Comparison of ENCODE assay signal across 8 cellular contexts in the genomic region with DNA sequence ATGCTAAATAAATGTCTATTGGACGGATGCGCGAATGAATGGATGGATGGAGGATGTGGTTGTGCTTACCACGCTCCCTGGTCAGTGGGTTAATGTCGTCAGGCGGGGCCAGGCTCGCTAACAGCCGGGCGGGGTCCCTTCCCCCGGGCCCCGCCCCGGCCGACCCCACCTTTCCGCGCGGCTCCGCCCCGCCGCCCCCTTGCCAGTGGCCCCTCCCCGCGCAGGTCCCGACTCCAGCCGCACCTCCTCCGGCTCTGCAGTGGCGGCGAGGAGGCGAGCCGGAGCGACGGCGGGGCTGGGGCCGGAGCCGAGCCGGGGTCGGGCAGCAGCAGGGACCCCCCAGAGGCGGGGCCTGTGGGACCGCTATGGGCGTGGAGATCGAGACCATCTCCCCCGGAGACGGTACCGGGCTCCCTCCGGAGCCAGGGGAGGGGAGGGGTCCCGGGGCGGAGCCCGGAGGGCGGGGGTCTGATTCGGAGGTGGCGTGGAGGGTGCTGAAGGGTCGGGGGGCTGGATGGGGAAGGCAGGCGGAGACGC.
DNase-seq lines count a peak whose midpoint lies in the region; FAIRE-seq and TF ChIP-seq lines count a peak whose summit lies in the region.

Gene FKBP1B (plus strand): TSS at position 257 of the 537 bp plus-strand sequence. CDS start 109 bp downstream, at position 366.

- H3K36me3 ChIP-seq in muscle layer of duodenum (ENCODE audit: control insufficient read depth in 1 of 2, insufficient read depth in 2 of 2, low read length in 2 of 2) = no peaks in the 10 kb centered on the region

- peaks cover 3 to 17% of the 10 kb centered on the region in 2 donors for H3K4me1 ChIP-seq in muscle layer of duodenum (ENCODE audit: control insufficient read depth in 1 of 2, insufficient read depth in 2 of 2, low read length in 2 of 2)

- no peak within 1 kb of the TSS for H3K27ac ChIP-seq in muscle layer of duodenum (ENCODE audit: low read length)

- no peak for FAIRE-seq in GM19239 (lab: Jason Lieb, UNC)

- peak within 1 kb of the TSS; percentile 59 to 84 for H3K4me3 ChIP-seq in muscle layer of duodenum (ENCODE audit: low read depth in 1 of 2, low read length in 2 of 2)

- H3K9me3 ChIP-seq in muscle layer of duodenum (ENCODE audit: control insufficient read depth in 1 of 2, low read length in 2 of 2) = no peaks in the 10 kb centered on the region

- H3K27me3 ChIP-seq in muscle layer of duodenum (ENCODE audit: low read depth, low read length) = no peaks in the 10 kb centered on the region

- TF ChIP-seq POLR2A in erythroblast (IDR thresholded peaks at IDR 0.05; ENCODE audit: low read length) = no peak

- peak; percentile 19 for DNase-seq in GM19239 (ENCODE audit: insufficient read length, low spot score)
- peak; percentile 39 for DNase-seq in NCI-H226
- DNase-seq in activated CD8-positive, alpha-beta memory T cell treated with anti-CD3 and anti-CD28 coated beads, Interleukin-2, amount 50 U/mL, for 4 hours = peak; percentile 57
- DNase-seq in erythroblast (lab: John Stamatoyannopoulos, UW) = peak; percentile 65 to 72
- DNase-seq in stimulated activated naive CD4-positive, alpha-beta T cell treated with Interleukin-2 at 50 U/mL for 16 hours (lab: John Stamatoyannopoulos, UW) = peak; percentile 52
- DNase-seq in NCI-H187 (lab: John Stamatoyannopoulos, UW) = no peak
- DNase-seq in NCI-H2107 treated with DMSO at 0.1 percent for 48 hours (lab: John Stamatoyannopoulos, UW; ENCODE audit: unreplicated experiment) = no peak

Comparison
In these comparisons a context has a peak if more than half of its experiments do, and no peak if none do; other contexts are left out.
1. DNase-seq: peak in GM19239 (single experiment), NCI-H226 (single experiment), activated CD8-positive, alpha-beta memory T cell treated with anti-CD3 and anti-CD28 coated beads, Interleukin-2, amount 50 U/mL, for 4 hours (single experiment), erythroblast (2 of 2) and stimulated activated naive CD4-positive, alpha-beta T cell treated with Interleukin-2 at 50 U/mL for 16 hours (single experiment); none in NCI-H187 (0 of 2) and NCI-H2107 treated with DMSO at 0.1 percent for 48 hours (single experiment).